Comparison of ENCODE assay signal across 26 cellular contexts in the genomic region with DNA sequence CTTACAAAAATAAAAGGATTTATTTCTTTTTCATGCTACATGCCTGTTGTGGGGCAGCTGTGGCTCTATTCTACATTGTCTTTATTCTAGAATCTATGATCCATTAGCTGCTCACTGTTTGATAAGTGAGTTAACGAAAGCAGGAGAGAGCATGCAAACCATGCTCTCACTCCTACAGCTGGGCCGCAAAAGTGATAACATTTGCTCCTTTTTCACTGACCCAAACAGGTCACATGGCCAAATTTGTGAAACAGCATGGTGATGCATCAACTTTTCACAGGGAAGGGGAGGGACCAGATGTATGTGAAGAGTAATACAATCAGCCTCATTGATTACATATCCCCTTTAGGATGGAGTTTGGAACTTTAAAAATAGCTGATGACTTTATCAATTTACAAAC.
DNase-seq lines count a peak whose midpoint lies in the region; ATAC-seq, FAIRE-seq and TF ChIP-seq lines count a peak whose summit lies in the region.
"Had no signal": no experiment of that assay in that cellular context is flagged by ENCODE, and none has a peak within 500 bp of the region (broad histone marks: within the 10 kb centered on the region; RNA-seq: fewer than 3 reads in every experiment).

No MANE protein-coding gene starts in this region.

- BruUV-seq in OCI-LY7 (replicated peaks; lab: Mats Ljungman, UMichigan) (no TSS peak), GM12878 (replicated peaks; lab: Mats Ljungman, UMichigan) (no TSS peak)

- H2AFZ ChIP-seq in OCI-LY7 (ENCODE audit: low read length): peak overlapping the region; percentile 98
- H2AFZ ChIP-seq in GM12878 (ENCODE audit: control insufficient read depth, low read depth, low read length): no peak overlapping the region

- H3K36me3 ChIP-seq in OCI-LY7 (ENCODE audit: insufficient read depth, low read length) (no peaks in the 10 kb centered on the region), GM12878 (ENCODE audit: control insufficient read depth in 2 of 2, insufficient read depth in 2 of 2, low read length in 1 of 2) (no peaks in the 10 kb centered on the region), transverse colon (no peaks in the 10 kb centered on the region)
- H3K36me3 ChIP-seq: BLaER1, heart left ventricle had no signal

- intact Hi-C loops in OCI-LY7 (cut with micrococcal nuclease; ENCODE audit: unreplicated experiment) (no loop called here), GM12878 (cut with micrococcal nuclease; ENCODE audit: unreplicated experiment) (no loop called here), transverse colon (cut with DNase I; ENCODE audit: low total_unique reads) (no loop called here)

- H3K27ac ChIP-seq in A549: no peak overlapping the region
- H3K27ac ChIP-seq in OCI-LY7 (ENCODE audit: low read depth, low read length, poor library complexity, severe bottlenecking): no peak overlapping the region
- H3K27ac ChIP-seq in GM12878 (ENCODE audit: control insufficient read depth, insufficient read depth): no peak overlapping the region
- no peak overlapping the region for H3K27ac ChIP-seq in transverse colon
- H3K27ac ChIP-seq: BLaER1, heart left ventricle, SK-N-MC, skin epidermis had no signal

- in situ Hi-C loops in GM12878 (cut with MboI): no loop called here
- in situ Hi-C loops in transverse colon (cut with MboI; ENCODE audit: low pct_ligation_motif_present in 1 of 4, low pct_unique_long_range_greater_than_20kb in 1 of 4, low sequenced_read_pairs in 3 of 4): no loop called here

- TF ChIP-seq POLR2A in A549 (IDR thresholded peaks at IDR 0.05; ENCODE audit: low read length): no peak
- no peak for TF ChIP-seq POLR2A in GM12878 (IDR thresholded peaks at IDR 0.05; ENCODE audit: low read depth, low read length)
- TF ChIP-seq POLR2A in transverse colon (IDR thresholded peaks at IDR 0.05): no peak

- no peaks in the 10 kb centered on the region for H3K9me3 ChIP-seq in A549
- H3K9me3 ChIP-seq in OCI-LY7 (ENCODE audit: low read length): no peaks in the 10 kb centered on the region
- H3K9me3 ChIP-seq in GM12878 (replicated peaks; ENCODE audit: control insufficient read depth, insufficient read depth, low read length): no peaks in the 10 kb centered on the region
- H3K9me3 ChIP-seq in transverse colon: no peaks in the 10 kb centered on the region
- H3K9me3 ChIP-seq: BLaER1, heart left ventricle had no signal

- CTCF ChIA-PET in A549 (lab: Yijun Ruan, JAX) (interaction anchor here (1.4 kb wide), 1 partner anchor 15 kb away, joined by 3 read pairs; no protein-coding TSS in a partner anchor), OCI-LY7 (lab: Charles Lee; ENCODE audit: unreplicated experiment) (interaction anchor here (1.2 kb wide), 1 partner anchor 13 kb away, joined by 6 read pairs; no protein-coding TSS in a partner anchor), GM12878 (lab: Yijun Ruan, JAX) (interaction anchor here (0.8 kb wide), 1 partner anchor 12 kb away, joined by 5 read pairs; no protein-coding TSS in a partner anchor)

- SMC1A ChIA-PET in GM12878 (lab: Charles Lee; ENCODE audit: uncharacterized antibody, unreplicated experiment): interaction anchor here (2.1 kb wide), 1 partner anchor 13 kb away, joined by 8 read pairs; no protein-coding TSS in a partner anchor

- RAD21 ChIA-PET in GM12878 (lab: Charles Lee; ENCODE audit: unreplicated experiment): no interaction called here

- TF ChIP-seq EP300 in A549 (IDR thresholded peaks at IDR 0.05) (no peak), GM12878 (IDR thresholded peaks at IDR 0.05; ENCODE audit: borderline replicate concordance in 1 of 2, control insufficient read depth in 1 of 2, low read depth in 2 of 2, low read length in 2 of 2) (no peak), transverse colon (IDR thresholded peaks at IDR 0.05; ENCODE audit: low read depth) (no peak)

- DNase-seq in A549 (ENCODE audit: low read depth in 1 of 2, low spot score in 1 of 2) (no peak), GM19239 (ENCODE audit: insufficient read length, low spot score) (no peak), OCI-LY7 (ENCODE audit: low spot score) (no peak), GM12878 (ENCODE audit: low read depth, low spot score) (no peak), NCI-H187 treated with DMSO at 0.1 percent for 48 hours (lab: John Stamatoyannopoulos, UW) (no peak), transverse colon (no peak), NK-92 (lab: John Stamatoyannopoulos, UW; ENCODE audit: unreplicated experiment) (no peak)
- no peak for DNase-seq in stimulated activated CD4-positive, alpha-beta T cell treated with anti-CD3 and anti-CD28 coated beads, Interleukin-4, amount 100 ng/mL, for 1 hour
- DNase-seq: activated CD8-positive, alpha-beta T cell treated with anti-CD3 and anti-CD28 coated beads for 36 hours; aorta; cortex of kidney; DND-41; effector memory CD8-positive, alpha-beta T cell; erythroblast; GOT3; heart left ventricle; kidney; midbrain; natural killer cell; NCI-H1105 treated with DMSO at 0.1 percent for 48 hours; NCI-H226; stimulated activated naive CD8-positive, alpha-beta T cell treated with anti-CD3 and anti-CD28 coated beads, Interleukin-15, amount 100 ng/mL, for 72 hours had no signal

- FAIRE-seq in A549 (lab: Jason Lieb, UNC) (peak; percentile 39), GM19239 (lab: Jason Lieb, UNC) (peak; percentile 35), GM12878 (lab: Jason Lieb, UNC) (no peak)
- FAIRE-seq: K562, kidney had no signal

- H3K9me2 ChIP-seq in OCI-LY7 (ENCODE audit: insufficient read depth, low read length): no peaks in the 10 kb centered on the region

- no peak overlapping the region for H3K4me3 ChIP-seq in A549
- no peak overlapping the region for H3K4me3 ChIP-seq in OCI-LY7 (ENCODE audit: low read depth, low read length, poor library complexity, severe bottlenecking)
- H3K4me3 ChIP-seq in GM12878: no peak overlapping the region
- no peak overlapping the region for H3K4me3 ChIP-seq in transverse colon
- H3K4me3 ChIP-seq: BLaER1, heart left ventricle, K562, SK-N-MC, skin epidermis had no signal

- H3K27me3 ChIP-seq in GM12878 (replicated peaks in 1 of 2; ENCODE audit: control insufficient read depth in 2 of 2, insufficient read depth in 2 of 2, low read length in 1 of 2) (no peaks in the 10 kb centered on the region), transverse colon (no peaks in the 10 kb centered on the region)
- H3K27me3 ChIP-seq: BLaER1, heart left ventricle had no signal

- POLR2A ChIA-PET in A549 (lab: Yijun Ruan, JAX) (no interaction called here), OCI-LY7 (lab: Charles Lee) (interaction anchor here (0.6 to 1.6 kb wide), 9 partner anchors 9 to 457 kb away, joined by 3 to 8 read pairs (median 3); partner anchors contain the start of gene SYT1), GM12878 (lab: Charles Lee) (no interaction called here)

- H3K4me1 ChIP-seq in A549: peaks cover 24% of the 10 kb centered on the region
- H3K4me1 ChIP-seq in OCI-LY7 (ENCODE audit: insufficient read depth, low read length, poor library complexity, severe bottlenecking): peaks cover 31% of the 10 kb centered on the region
- H3K4me1 ChIP-seq in GM12878 (ENCODE audit: control insufficient read depth, insufficient read depth, low read length): no peaks in the 10 kb centered on the region; the same call in 1 of the 2 replicates
- H3K4me1 ChIP-seq in transverse colon: no peaks in the 10 kb centered on the region
- H3K4me1 ChIP-seq: BLaER1, heart left ventricle had no signal

- H3K79me2 ChIP-seq in OCI-LY7 (ENCODE audit: insufficient read depth, low read depth, low read length) (no peaks in the 10 kb centered on the region), GM12878 (ENCODE audit: control insufficient read depth, insufficient read depth, low read length) (no peaks in the 10 kb centered on the region)

- WGBS in A549 (ENCODE audit: missing lambda C conversion rate): 94% methylated on average over 2 of the region's 2 CpGs
- 97% methylated on average over 2 of the region's 2 CpGs for WGBS in GM12878 (ENCODE audit: insufficient coverage, insufficient replicate concordance, low lambda C conversion rate, missing lambda C conversion rate)
- 87 to 100% methylated on average over 1 to 2 of the region's 2 CpGs for WGBS in transverse colon (ENCODE audit: low coverage in 1 of 2), 2 donors

- no peak overlapping the region for H3K9ac ChIP-seq in GM12878 (ENCODE audit: control insufficient read depth, insufficient read depth, low read length)
- H3K9ac ChIP-seq: BLaER1 had no signal

- TF ChIP-seq CTCF in A549 (IDR thresholded peaks at IDR 0.05): no peak
- no peak for TF ChIP-seq CTCF in OCI-LY7 (conservative IDR thresholded peaks at IDR 0.05; ENCODE audit: low read length)
- no peak for TF ChIP-seq CTCF in GM12878 (IDR thresholded peaks at IDR 0.05 in 2 of 3, conservative IDR thresholded peaks at IDR 0.05 in 1 of 3; ENCODE audit: control insufficient read depth in 2 of 3, extremely low read depth in 1 of 3, insufficient read depth in 1 of 3, low read depth in 3 of 3, low read length in 3 of 3)
- TF ChIP-seq CTCF in transverse colon (IDR thresholded peaks at IDR 0.05): no peak

- ATAC-seq in A549 (0 out of 6 replicates have a peak, but pooled peaks have one; percentile 35 to 39), GM12878 (peak; percentile 15; the same call in 2 of the 3 replicates)
- ATAC-seq: activated CD8-positive, alpha-beta T cell treated with anti-CD3 and anti-CD28 coated beads for 36 hours; effector memory CD8-positive, alpha-beta T cell; heart left ventricle; K562; natural killer cell; stimulated activated naive CD8-positive, alpha-beta T cell treated with anti-CD3 and anti-CD28 coated beads, Interleukin-15, amount 100 ng/mL, for 72 hours had no signal

- H4K20me1 ChIP-seq in OCI-LY7 (ENCODE audit: insufficient read depth, low read length) (no peaks in the 10 kb centered on the region), GM12878 (ENCODE audit: control insufficient read depth, insufficient read depth) (no peaks in the 10 kb centered on the region)
- H4K20me1 ChIP-seq: BLaER1 had no signal

- H3K4me2 ChIP-seq in A549: peak overlapping the region; percentile 67; the same call in 2 of the 3 replicates
- peak overlapping the region; percentile 76 for H3K4me2 ChIP-seq in OCI-LY7 (ENCODE audit: low read length)
- H3K4me2 ChIP-seq in GM12878 (ENCODE audit: control insufficient read depth, insufficient read depth): no peak overlapping the region
- H3K4me2 ChIP-seq: BLaER1 had no signal

- TF ChIP-seq RAD21 in A549 (conservative IDR thresholded peaks at IDR 0.05 in 1 of 2, IDR thresholded peaks at IDR 0.05 in 1 of 2) (no peak), GM12878 (IDR thresholded peaks at IDR 0.05; ENCODE audit: insufficient read depth, low read depth, low read length) (no peak)

TF ChIP-seq in A549, 52 proteins besides CTCF, POLR2A, EP300 and RAD21 (continues in another document):
- TF ChIP-seq EHF (CRISPR knock-in tag; IDR thresholded peaks at IDR 0.05) (no peak), RARB (CRISPR knock-in tag; IDR thresholded peaks at IDR 0.05) (no peak)

TF ChIP-seq in GM12878, 131 proteins besides CTCF, POLR2A, EP300 and RAD21 (continues in another document):
- TF ChIP-seq CBFB (IDR thresholded peaks at IDR 0.05; ENCODE audit: low read depth): no peak
- no peak for TF ChIP-seq SP1 (IDR thresholded peaks at IDR 0.05; ENCODE audit: low read depth, low read length)
